ENCODE assay signal across 8 cellular contexts in genomic region chr11:77039491-77040400, GRCh38. TPM values are rescaled to one million over a fixed set of nuclear protein-coding genes. Genes with fewer than 3 reads are reported as not detected.
A peak's percentile ranks its signal among the peaks of the same experiment; 100 is the strongest.
DNase-seq lines count a peak whose midpoint lies in the region; ATAC-seq and TF ChIP-seq lines count a peak whose summit lies in the region.

No MANE protein-coding gene starts in this region.

- no peaks in the 10 kb centered on the region for H3K36me3 ChIP-seq in gastrocnemius medialis

- H3K9me3 ChIP-seq in gastrocnemius medialis, result no peaks in the 10 kb centered on the region

- H3K27ac Mint-ChIP-seq in activated naive CD4-positive, alpha-beta T cell treated with anti-CD3 and anti-CD28 coated beads, Interleukin-2, amount 10 ng/mL, durations not matched to agents 7 days and 5 days, result no peak overlapping the region

- intact Hi-C loops in gastrocnemius medialis (cut with DNase I; ENCODE audit: low total_unique reads), result no loop called here

- H3K36me3 Mint-ChIP-seq in activated naive CD4-positive, alpha-beta T cell treated with anti-CD3 and anti-CD28 coated beads, Interleukin-2, amount 10 ng/mL, durations not matched to agents 7 days and 5 days, result no peaks in the 10 kb centered on the region

- H3K4me1 Mint-ChIP-seq in activated naive CD4-positive, alpha-beta T cell treated with anti-CD3 and anti-CD28 coated beads, Interleukin-2, amount 10 ng/mL, durations not matched to agents 7 days and 5 days, result peaks cover 6% of the 10 kb centered on the region

- CTCF ChIA-PET in activated naive CD4-positive, alpha-beta T cell treated with anti-CD3 and anti-CD28 coated beads, Interleukin-2, amount 10 ng/mL, durations not matched to agents 7 days and 5 days (lab: Charles Lee), result interaction anchor here (0.7 to 4.3 kb wide), 8 partner anchors 16 to 318 kb away, joined by 3 to 15 read pairs (median 3); no protein-coding TSS in a partner anchor

- H3K9me3 Mint-ChIP-seq in activated naive CD4-positive, alpha-beta T cell treated with anti-CD3 and anti-CD28 coated beads, Interleukin-2, amount 10 ng/mL, durations not matched to agents 7 days and 5 days, result no peaks in the 10 kb centered on the region

- in situ Hi-C loops in gastrocnemius medialis (cut with MboI; ENCODE audit: low sequenced_read_pairs in 4 of 4), result loop anchor here in 3 of 4 donors (10.0 kb wide), 2 partner anchors 55 to 145 kb away; no protein-coding TSS in a partner anchor

- H3K27me3 ChIP-seq in gastrocnemius medialis, result peaks cover 32 to 48% (median 34%) of the 10 kb centered on the region in 3 donors

- peak overlapping the region; percentile 28 to 47 (median 42) for H3K4me3 ChIP-seq in gastrocnemius medialis

- peaks cover 0 to 6% of the 10 kb centered on the region in 2 donors for H3K4me1 ChIP-seq in gastrocnemius medialis

- peak in 2 of 5 experiments; percentile 10 to 15 for TF ChIP-seq CTCF in gastrocnemius medialis (IDR thresholded peaks at IDR 0.05 in 4 of 5, conservative IDR thresholded peaks at IDR 0.05 in 1 of 5)

- TF ChIP-seq POLR2A in gastrocnemius medialis (IDR thresholded peaks at IDR 0.05), result no peak

- H3K4me3 Mint-ChIP-seq in activated naive CD4-positive, alpha-beta T cell treated with anti-CD3 and anti-CD28 coated beads, Interleukin-2, amount 10 ng/mL, durations not matched to agents 7 days and 5 days, result no peak overlapping the region

- ATAC-seq in gastrocnemius medialis (no peak), GM18517 (IDR thresholded peaks at IDR 0.05; ENCODE audit: unreplicated experiment) (no peak)

- peak; percentile 17 for DNase-seq in stimulated activated CD4-positive, alpha-beta T cell treated with anti-CD3 and anti-CD28 coated beads, Interleukin-12 subunit alpha, Interleukin-12 subunit beta, amount 100 ng/mL, for 4 hours
- no peak for DNase-seq in stimulated activated CD4-positive, alpha-beta T cell treated with anti-CD3 and anti-CD28 coated beads, Interleukin-4, amount 100 ng/mL, for 24 hours
- peak; percentile 57 for DNase-seq in activated naive CD4-positive, alpha-beta T cell treated with anti-CD3 and anti-CD28 coated beads, Interleukin-2, amount 10 ng/mL, durations not matched to agents 7 days and 5 days
- DNase-seq in hepatic stellate cell (ENCODE audit: low spot score) (peak; percentile 55), gastrocnemius medialis (no peak), ureter (ENCODE audit: low spot score) (no peak), NCI-H526 treated with DMSO at 0.1 percent for 48 hours (lab: John Stamatoyannopoulos, UW) (no peak)

- H3K27me3 Mint-ChIP-seq in activated naive CD4-positive, alpha-beta T cell treated with anti-CD3 and anti-CD28 coated beads, Interleukin-2, amount 10 ng/mL, durations not matched to agents 7 days and 5 days, result peaks cover 69% of the 10 kb centered on the region

- no peak overlapping the region for H3K27ac ChIP-seq in gastrocnemius medialis

RNA-seq across cellular contexts. Expression of gene B3GNT6, which starts 5.5 kb away (rescaled TPM):
- total RNA-seq in gastrocnemius medialis (under 1 TPM in 1 of 4 donors, not detected in 3; 0.10 TPM), ureter (not detected)

RNA-seq across cellular contexts. Expression of gene CAPN5, which starts 27.0 kb away (rescaled TPM):
- total RNA-seq in gastrocnemius medialis (10 to 100 TPM in 1 of 4 donors, 1 to 10 TPM in 1, under 1 TPM in 2; 0.58 to 12.4 (median 1.5) TPM), ureter (143 TPM)

Comparison
In these comparisons a context has a peak if more than half of its experiments do, and no peak if none do; other contexts are left out.
1. DNase-seq: peak in stimulated activated CD4-positive, alpha-beta T cell treated with anti-CD3 and anti-CD28 coated beads, Interleukin-12 subunit alpha, Interleukin-12 subunit beta, amount 100 ng/mL, for 4 hours (single experiment), activated naive CD4-positive, alpha-beta T cell treated with anti-CD3 and anti-CD28 coated beads, Interleukin-2, amount 10 ng/mL, durations not matched to agents 7 days and 5 days (single experiment) and hepatic stellate cell (single experiment); none in stimulated activated CD4-positive, alpha-beta T cell treated with anti-CD3 and anti-CD28 coated beads, Interleukin-4, amount 100 ng/mL, for 24 hours (single experiment), gastrocnemius medialis (0 of 2), ureter (single experiment) and NCI-H526 treated with DMSO at 0.1 percent for 48 hours (single experiment).
2. RNA of gene CAPN5, which starts 27.0 kb away (total RNA-seq): 143 TPM in ureter (single experiment); 0.58 to 12.4 TPM in gastrocnemius medialis; every median in the first group is over 10 times any median in the second.